Comparison of ENCODE assay signal across 17 cellular contexts in genomic region chr21:34970566-34970965, GRCh38.
A peak's percentile ranks its signal among the peaks of the same experiment; 100 is the strongest.
DNase-seq lines count a peak whose midpoint lies in the region; ATAC-seq lines count a peak whose summit lies in the region.
"Had no signal": no experiment of that assay in that cellular context is flagged by ENCODE, and none has a peak within 500 bp of the region (broad histone marks: within the 10 kb centered on the region; RNA-seq: fewer than 3 reads in every experiment).

No MANE protein-coding gene starts in this region.

- no peaks in the 10 kb centered on the region for H3K27me3 Mint-ChIP-seq in CD4-positive, CD25-positive, alpha-beta regulatory T cell
- H3K27me3 Mint-ChIP-seq in T-helper 17 cell: no peaks in the 10 kb centered on the region

- no peak overlapping the region for H3K9ac ChIP-seq in BLaER1

- H3K9me3 Mint-ChIP-seq in CD4-positive, CD25-positive, alpha-beta regulatory T cell: no peaks in the 10 kb centered on the region
- H3K9me3 Mint-ChIP-seq in stimulated activated effector memory CD8-positive, alpha-beta T cell treated with anti-CD3 and anti-CD28 coated beads, Interleukin-12 subunit alpha, Interleukin-12 subunit beta, amount 100 ng/mL, for 72 hours: no peaks in the 10 kb centered on the region

- H3K27ac Mint-ChIP-seq in CD4-positive, CD25-positive, alpha-beta regulatory T cell: peak overlapping the region in 2 of 3 donors; percentile 68 to 77
- peak overlapping the region; percentile 98 for H3K27ac Mint-ChIP-seq in T-helper 17 cell
- H3K27ac Mint-ChIP-seq in stimulated activated effector memory CD8-positive, alpha-beta T cell treated with anti-CD3 and anti-CD28 coated beads, Interleukin-12 subunit alpha, Interleukin-12 subunit beta, amount 100 ng/mL, for 72 hours: peak overlapping the region; percentile 100

- H3K27me3 ChIP-seq in BLaER1: no peaks in the 10 kb centered on the region
- no peaks in the 10 kb centered on the region for H3K27me3 ChIP-seq in CD4-positive, CD25-positive, alpha-beta regulatory T cell (ENCODE audit: control insufficient read depth, insufficient read depth, low read length)
- H3K27me3 ChIP-seq: BE2C, MG63 had no signal

- H3K4me1 ChIP-seq in BLaER1: peaks cover 69% of the 10 kb centered on the region
- peaks cover 69% of the 10 kb centered on the region for H3K4me1 ChIP-seq in CD4-positive, CD25-positive, alpha-beta regulatory T cell (ENCODE audit: control insufficient read depth, insufficient read depth, low read length, poor library complexity, severe bottlenecking)
- H3K4me1 ChIP-seq: BE2C had no signal

- no peak overlapping the region for H3K4me3 ChIP-seq in BLaER1
- no peak overlapping the region for H3K4me3 ChIP-seq in CD4-positive, CD25-positive, alpha-beta regulatory T cell (ENCODE audit: low read depth, low read length)
- H3K4me3 ChIP-seq: MG63 had no signal

- peaks cover 68 to 95% (median 80%) of the 10 kb centered on the region in 4 donors for H3K4me1 Mint-ChIP-seq in CD4-positive, CD25-positive, alpha-beta regulatory T cell
- peaks cover 84% of the 10 kb centered on the region for H3K4me1 Mint-ChIP-seq in T-helper 17 cell
- H3K4me1 Mint-ChIP-seq in stimulated activated effector memory CD8-positive, alpha-beta T cell treated with anti-CD3 and anti-CD28 coated beads, Interleukin-12 subunit alpha, Interleukin-12 subunit beta, amount 100 ng/mL, for 72 hours: peaks cover 95% of the 10 kb centered on the region

- no peak for ATAC-seq in CD4-positive, CD25-positive, alpha-beta regulatory T cell (ENCODE audit: low read depth in 2 of 2)
- ATAC-seq in T-helper 17 cell (no peak), HG02678 (IDR thresholded peaks at IDR 0.05; ENCODE audit: unreplicated experiment) (no peak)
- ATAC-seq in stimulated activated effector memory CD8-positive, alpha-beta T cell treated with anti-CD3 and anti-CD28 coated beads, Interleukin-12 subunit alpha, Interleukin-12 subunit beta, amount 100 ng/mL, for 72 hours: no peak
- ATAC-seq: PC-3 had no signal

- H3K27ac ChIP-seq in BLaER1: no peak overlapping the region
- no peak overlapping the region for H3K27ac ChIP-seq in CD4-positive, CD25-positive, alpha-beta regulatory T cell (ENCODE audit: insufficient read depth, low read length, poor library complexity, severe bottlenecking)
- H3K27ac ChIP-seq: RWPE1 had no signal

- peaks cover 93% of the 10 kb centered on the region for H3K36me3 ChIP-seq in BLaER1
- peaks cover 7% of the 10 kb centered on the region for H3K36me3 ChIP-seq in CD4-positive, CD25-positive, alpha-beta regulatory T cell (ENCODE audit: control insufficient read depth, insufficient read depth, low read length)
- H3K36me3 ChIP-seq: BE2C, MG63 had no signal

- no peak for DNase-seq in CD4-positive, CD25-positive, alpha-beta regulatory T cell
- DNase-seq in T-helper 17 cell (no peak), cerebellar nuclear complex (lab: John Stamatoyannopoulos, UW) (no peak), MV-4-11 (lab: John Stamatoyannopoulos, UW) (no peak)
- no peak for DNase-seq in stimulated activated effector memory CD8-positive, alpha-beta T cell treated with anti-CD3 and anti-CD28 coated beads, Interleukin-12 subunit alpha, Interleukin-12 subunit beta, amount 100 ng/mL, for 72 hours (ENCODE audit: low spot score in 2 of 2)
- DNase-seq: BE2C, EL, Karpas-422, MG63, NCI-H1092 treated with DMSO at 0.1 percent for 48 hours, NCI-H2081 treated with DMSO at 0.1 percent for 48 hours, NCI-H510A, NCI-H774, PC-3 had no signal

- H3K4me2 ChIP-seq in BLaER1: peak overlapping the region; percentile 8; the same call in 1 of the 2 replicates

- H3K9me3 ChIP-seq in BLaER1 (no peaks in the 10 kb centered on the region), T-helper 17 cell (ENCODE audit: control insufficient read depth, low read length, poor library complexity, severe bottlenecking) (no peaks in the 10 kb centered on the region)
- no peaks in the 10 kb centered on the region for H3K9me3 ChIP-seq in CD4-positive, CD25-positive, alpha-beta regulatory T cell (ENCODE audit: control insufficient read depth in 2 of 2, low read length in 2 of 2)
- H3K9me3 ChIP-seq: BE2C, MG63 had no signal

- peaks cover 100% of the 10 kb centered on the region for H4K20me1 ChIP-seq in BLaER1

- peak overlapping the region in 1 of 4 donors; percentile 43 for H3K4me3 Mint-ChIP-seq in CD4-positive, CD25-positive, alpha-beta regulatory T cell
- H3K4me3 Mint-ChIP-seq in T-helper 17 cell: peak overlapping the region; percentile 90
- peak overlapping the region; percentile 72 for H3K4me3 Mint-ChIP-seq in stimulated activated effector memory CD8-positive, alpha-beta T cell treated with anti-CD3 and anti-CD28 coated beads, Interleukin-12 subunit alpha, Interleukin-12 subunit beta, amount 100 ng/mL, for 72 hours

- H3K36me3 Mint-ChIP-seq in CD4-positive, CD25-positive, alpha-beta regulatory T cell: peaks cover 18% of the 10 kb centered on the region
- peaks cover 4% of the 10 kb centered on the region for H3K36me3 Mint-ChIP-seq in T-helper 17 cell (ENCODE audit: low read depth)
- peaks cover 38% of the 10 kb centered on the region for H3K36me3 Mint-ChIP-seq in stimulated activated effector memory CD8-positive, alpha-beta T cell treated with anti-CD3 and anti-CD28 coated beads, Interleukin-12 subunit alpha, Interleukin-12 subunit beta, amount 100 ng/mL, for 72 hours
